Comparison of ENCODE assay signal across 1 cellular context in the genomic region with DNA sequence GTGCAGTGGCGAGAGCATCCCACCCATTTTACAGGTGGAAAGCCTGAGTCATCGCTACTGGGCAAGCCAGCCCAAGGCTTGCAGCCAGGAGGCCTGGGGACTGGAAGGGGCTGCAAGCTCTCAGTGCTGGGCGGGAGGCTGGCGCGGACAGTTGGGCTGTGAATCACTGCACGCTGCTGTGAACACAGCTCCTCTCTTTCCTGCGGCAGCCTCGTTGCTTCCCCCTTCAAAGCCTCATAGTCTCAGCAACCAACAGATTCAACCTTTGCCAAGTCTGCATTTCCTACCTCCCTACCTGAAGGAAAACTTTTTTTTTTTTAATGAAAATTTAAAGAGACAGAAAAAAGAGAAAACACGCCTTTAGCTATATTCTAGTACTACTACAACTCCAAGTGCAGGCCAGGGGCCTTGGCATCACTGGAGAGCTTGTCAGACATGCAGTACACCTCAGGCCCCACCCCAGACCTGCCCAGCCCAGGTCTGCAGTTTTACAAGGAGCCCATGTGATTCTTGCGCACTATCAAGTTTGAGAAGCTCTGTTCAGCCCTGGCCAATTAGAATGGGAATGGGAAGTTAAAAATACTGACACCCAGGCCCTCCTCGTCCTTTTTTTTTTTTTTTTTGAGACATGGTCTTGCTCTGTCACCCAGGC.
TF ChIP-seq lines count a peak whose summit lies in the region.

No MANE protein-coding gene starts in this region.

TF ChIP-seq in GM23338, 12 proteins besides CTCF, POLR2A, EP300 and RAD21 (continued from another document):
- TF ChIP-seq, protein P1, sequence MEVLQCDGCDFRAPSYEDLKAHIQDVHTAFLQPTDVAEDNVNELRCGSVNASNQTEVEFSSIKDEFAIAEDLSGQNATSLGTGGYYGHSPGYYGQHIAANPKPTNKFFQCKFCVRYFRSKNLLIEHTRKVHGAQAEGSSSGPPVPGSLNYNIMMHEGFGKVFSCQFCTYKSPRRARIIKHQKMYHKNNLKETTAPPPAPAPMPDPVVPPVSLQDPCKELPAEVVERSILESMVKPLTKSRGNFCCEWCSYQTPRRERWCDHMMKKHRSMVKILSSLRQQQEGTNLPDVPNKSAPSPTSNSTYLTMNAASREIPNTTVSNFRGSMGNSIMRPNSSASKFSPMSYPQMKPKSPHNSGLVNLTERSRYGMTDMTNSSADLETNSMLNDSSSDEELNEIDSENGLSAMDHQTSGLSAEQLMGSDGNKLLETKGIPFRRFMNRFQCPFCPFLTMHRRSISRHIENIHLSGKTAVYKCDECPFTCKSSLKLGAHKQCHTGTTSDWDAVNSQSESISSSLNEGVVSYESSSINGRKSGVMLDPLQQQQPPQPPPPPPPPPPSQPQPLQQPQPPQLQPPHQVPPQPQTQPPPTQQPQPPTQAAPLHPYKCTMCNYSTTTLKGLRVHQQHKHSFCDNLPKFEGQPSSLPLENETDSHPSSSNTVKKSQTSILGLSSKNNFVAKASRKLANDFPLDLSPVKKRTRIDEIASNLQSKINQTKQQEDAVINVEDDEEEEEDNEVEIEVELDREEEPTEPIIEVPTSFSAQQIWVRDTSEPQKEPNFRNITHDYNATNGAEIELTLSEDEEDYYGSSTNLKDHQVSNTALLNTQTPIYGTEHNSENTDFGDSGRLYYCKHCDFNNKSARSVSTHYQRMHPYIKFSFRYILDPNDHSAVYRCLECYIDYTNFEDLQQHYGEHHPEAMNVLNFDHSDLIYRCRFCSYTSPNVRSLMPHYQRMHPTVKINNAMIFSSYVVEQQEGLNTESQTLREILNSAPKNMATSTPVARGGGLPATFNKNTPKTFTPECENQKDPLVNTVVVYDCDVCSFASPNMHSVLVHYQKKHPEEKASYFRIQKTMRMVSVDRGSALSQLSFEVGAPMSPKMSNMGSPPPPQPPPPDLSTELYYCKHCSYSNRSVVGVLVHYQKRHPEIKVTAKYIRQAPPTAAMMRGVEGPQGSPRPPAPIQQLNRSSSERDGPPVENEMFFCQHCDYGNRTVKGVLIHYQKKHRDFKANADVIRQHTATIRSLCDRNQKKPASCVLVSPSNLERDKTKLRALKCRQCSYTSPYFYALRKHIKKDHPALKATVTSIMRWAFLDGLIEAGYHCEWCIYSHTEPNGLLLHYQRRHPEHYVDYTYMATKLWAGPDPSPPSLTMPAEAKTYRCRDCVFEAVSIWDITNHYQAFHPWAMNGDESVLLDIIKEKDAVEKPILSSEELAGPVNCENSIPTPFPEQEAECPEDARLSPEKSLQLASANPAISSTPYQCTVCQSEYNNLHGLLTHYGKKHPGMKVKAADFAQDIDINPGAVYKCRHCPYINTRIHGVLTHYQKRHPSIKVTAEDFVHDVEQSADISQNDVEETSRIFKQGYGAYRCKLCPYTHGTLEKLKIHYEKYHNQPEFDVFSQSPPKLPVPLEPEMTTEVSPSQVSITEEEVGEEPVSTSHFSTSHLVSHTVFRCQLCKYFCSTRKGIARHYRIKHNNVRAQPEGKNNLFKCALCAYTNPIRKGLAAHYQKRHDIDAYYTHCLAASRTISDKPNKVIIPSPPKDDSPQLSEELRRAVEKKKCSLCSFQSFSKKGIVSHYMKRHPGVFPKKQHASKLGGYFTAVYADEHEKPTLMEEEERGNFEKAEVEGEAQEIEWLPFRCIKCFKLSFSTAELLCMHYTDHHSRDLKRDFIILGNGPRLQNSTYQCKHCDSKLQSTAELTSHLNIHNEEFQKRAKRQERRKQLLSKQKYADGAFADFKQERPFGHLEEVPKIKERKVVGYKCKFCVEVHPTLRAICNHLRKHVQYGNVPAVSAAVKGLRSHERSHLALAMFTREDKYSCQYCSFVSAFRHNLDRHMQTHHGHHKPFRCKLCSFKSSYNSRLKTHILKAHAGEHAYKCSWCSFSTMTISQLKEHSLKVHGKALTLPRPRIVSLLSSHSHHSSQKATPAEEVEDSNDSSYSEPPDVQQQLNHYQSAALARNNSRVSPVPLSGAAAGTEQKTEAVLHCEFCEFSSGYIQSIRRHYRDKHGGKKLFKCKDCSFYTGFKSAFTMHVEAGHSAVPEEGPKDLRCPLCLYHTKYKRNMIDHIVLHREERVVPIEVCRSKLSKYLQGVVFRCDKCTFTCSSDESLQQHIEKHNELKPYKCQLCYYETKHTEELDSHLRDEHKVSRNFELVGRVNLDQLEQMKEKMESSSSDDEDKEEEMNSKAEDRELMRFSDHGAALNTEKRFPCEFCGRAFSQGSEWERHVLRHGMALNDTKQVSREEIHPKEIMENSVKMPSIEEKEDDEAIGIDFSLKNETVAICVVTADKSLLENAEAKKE (CRISPR knock-in tag; IDR thresholded peaks at IDR 0.05), result no peak
- TF ChIP-seq, protein P2, sequence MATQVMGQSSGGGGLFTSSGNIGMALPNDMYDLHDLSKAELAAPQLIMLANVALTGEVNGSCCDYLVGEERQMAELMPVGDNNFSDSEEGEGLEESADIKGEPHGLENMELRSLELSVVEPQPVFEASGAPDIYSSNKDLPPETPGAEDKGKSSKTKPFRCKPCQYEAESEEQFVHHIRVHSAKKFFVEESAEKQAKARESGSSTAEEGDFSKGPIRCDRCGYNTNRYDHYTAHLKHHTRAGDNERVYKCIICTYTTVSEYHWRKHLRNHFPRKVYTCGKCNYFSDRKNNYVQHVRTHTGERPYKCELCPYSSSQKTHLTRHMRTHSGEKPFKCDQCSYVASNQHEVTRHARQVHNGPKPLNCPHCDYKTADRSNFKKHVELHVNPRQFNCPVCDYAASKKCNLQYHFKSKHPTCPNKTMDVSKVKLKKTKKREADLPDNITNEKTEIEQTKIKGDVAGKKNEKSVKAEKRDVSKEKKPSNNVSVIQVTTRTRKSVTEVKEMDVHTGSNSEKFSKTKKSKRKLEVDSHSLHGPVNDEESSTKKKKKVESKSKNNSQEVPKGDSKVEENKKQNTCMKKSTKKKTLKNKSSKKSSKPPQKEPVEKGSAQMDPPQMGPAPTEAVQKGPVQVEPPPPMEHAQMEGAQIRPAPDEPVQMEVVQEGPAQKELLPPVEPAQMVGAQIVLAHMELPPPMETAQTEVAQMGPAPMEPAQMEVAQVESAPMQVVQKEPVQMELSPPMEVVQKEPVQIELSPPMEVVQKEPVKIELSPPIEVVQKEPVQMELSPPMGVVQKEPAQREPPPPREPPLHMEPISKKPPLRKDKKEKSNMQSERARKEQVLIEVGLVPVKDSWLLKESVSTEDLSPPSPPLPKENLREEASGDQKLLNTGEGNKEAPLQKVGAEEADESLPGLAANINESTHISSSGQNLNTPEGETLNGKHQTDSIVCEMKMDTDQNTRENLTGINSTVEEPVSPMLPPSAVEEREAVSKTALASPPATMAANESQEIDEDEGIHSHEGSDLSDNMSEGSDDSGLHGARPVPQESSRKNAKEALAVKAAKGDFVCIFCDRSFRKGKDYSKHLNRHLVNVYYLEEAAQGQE (IDR thresholded peaks at IDR 0.05; ENCODE audit: unreplicated experiment), result no peak
- no peak for TF ChIP-seq STAT1 (IDR thresholded peaks at IDR 0.05; ENCODE audit: unreplicated experiment)
- no peak for TF ChIP-seq EZH2phosphoT487 (IDR thresholded peaks at IDR 0.05; ENCODE audit: unreplicated experiment)
TF ChIP-seq in GM23338: peak in this region for 0.
